32 cellular contexts compared by ENCODE assay signal in the genomic region with DNA sequence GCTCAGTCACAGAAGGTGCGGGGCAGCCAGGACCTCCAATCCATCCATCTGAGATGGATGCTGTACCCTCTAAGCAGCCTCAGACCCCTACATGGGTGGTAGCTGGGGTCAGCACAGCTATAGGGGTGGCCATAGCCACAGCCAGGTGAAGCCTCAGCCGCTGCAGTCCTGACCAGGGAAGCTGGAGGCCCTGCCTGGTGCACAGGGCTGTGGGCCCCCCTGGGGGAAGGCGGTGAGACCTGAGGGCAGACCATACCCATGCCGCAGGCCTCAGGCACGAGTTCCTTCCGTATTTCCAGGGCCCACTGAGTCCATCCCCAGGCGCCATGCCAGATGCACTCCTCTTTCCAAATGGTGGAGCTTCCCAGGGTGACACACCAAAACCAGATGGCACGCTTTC.
"Had no signal": no experiment of that assay in that cellular context is flagged by ENCODE, and none has a peak within 500 bp of the region (broad histone marks: within the 10 kb centered on the region; RNA-seq: fewer than 3 reads in every experiment).

No MANE protein-coding gene starts in this region.

- DNase-seq: activated CD4-positive, alpha-beta memory T cell treated with anti-CD3 and anti-CD28 coated beads, Interleukin-2, amount 10 ng/mL, durations not matched to agents 7 days and 5 days; activated CD4-positive, alpha-beta T cell treated with anti-CD3 and anti-CD28 coated beads for 1 hour; activated CD4-positive, alpha-beta T cell treated with anti-CD3 and anti-CD28 coated beads for 48 hours; activated CD4-positive, CD25-positive, alpha-beta regulatory T cell; activated CD8-positive, alpha-beta memory T cell treated with anti-CD3 and anti-CD28 coated beads for 24 hours; activated CD8-positive, alpha-beta memory T cell treated with anti-CD3 and anti-CD28 coated beads, Interleukin-2, amount 10 ng/mL, durations not matched to agents 7 days and 5 days; activated CD8-positive, alpha-beta memory T cell treated with anti-CD3 and anti-CD28 coated beads, Interleukin-2, amount 50 U/mL, for 48 hours; activated gamma-delta T cell; activated naive CD4-positive, alpha-beta T cell treated with anti-CD3 and anti-CD28 coated beads for 36 hours; activated naive CD8-positive, alpha-beta T cell treated with anti-CD3 and anti-CD28 coated beads, Interleukin-2, amount 50 U/mL, for 24 hours; activated T-cell treated with anti-CD3 and anti-CD28 coated beads, Interleukin-2, amount 50 U/mL, for 1 hour; anterior cingulate cortex; brain microvascular endothelial cell; NCI-H1092 treated with DMSO at 0.1 percent for 48 hours; NCI-H1417; NCI-H146; NCI-H187; NCI-H2029 treated with DMSO at 0.1 percent for 48 hours; NCI-H2107; NCI-H226; NCI-H446 treated with DMSO at 0.1 percent for 48 hours; NCI-H524; NCI-H69; SHP77; SJCRH30; T1000; WERI-Rb-1 had no signal

- H3K4me1 ChIP-seq: SJCRH30 had no signal

- H3K36me3 ChIP-seq: brain microvascular endothelial cell, SJCRH30, WERI-Rb-1 had no signal

- H3K4me3 Mint-ChIP-seq: activated CD4-positive, alpha-beta memory T cell treated with anti-CD3 and anti-CD28 coated beads, Interleukin-2, amount 10 ng/mL, durations not matched to agents 7 days and 5 days; activated CD8-positive, alpha-beta memory T cell treated with anti-CD3 and anti-CD28 coated beads, Interleukin-2, amount 10 ng/mL, durations not matched to agents 7 days and 5 days; activated naive CD4-positive, alpha-beta T cell treated with anti-CD3 and anti-CD28 coated beads for 36 hours; activated naive CD8-positive, alpha-beta T cell; activated naive CD8-positive, alpha-beta T cell treated with anti-CD3 and anti-CD28 coated beads, Interleukin-2, amount 50 U/mL, for 24 hours had no signal

- H3K4me3 ChIP-seq: K562, SJCRH30, SK-N-MC had no signal

- H3K27me3 Mint-ChIP-seq: activated naive CD8-positive, alpha-beta T cell; activated naive CD8-positive, alpha-beta T cell treated with anti-CD3 and anti-CD28 coated beads, Interleukin-2, amount 50 U/mL, for 24 hours had no signal

- ATAC-seq: activated CD8-positive, alpha-beta memory T cell treated with anti-CD3 and anti-CD28 coated beads, Interleukin-2, amount 10 ng/mL, durations not matched to agents 7 days and 5 days; activated naive CD8-positive, alpha-beta T cell treated with anti-CD3 and anti-CD28 coated beads, Interleukin-2, amount 50 U/mL, for 24 hours; K562; Panc1 had no signal

- H3K36me3 Mint-ChIP-seq: activated naive CD8-positive, alpha-beta T cell had no signal

- H3K27ac Mint-ChIP-seq: activated CD4-positive, alpha-beta memory T cell treated with anti-CD3 and anti-CD28 coated beads, Interleukin-2, amount 10 ng/mL, durations not matched to agents 7 days and 5 days; activated CD8-positive, alpha-beta memory T cell treated with anti-CD3 and anti-CD28 coated beads, Interleukin-2, amount 10 ng/mL, durations not matched to agents 7 days and 5 days; activated naive CD4-positive, alpha-beta T cell treated with anti-CD3 and anti-CD28 coated beads for 36 hours; activated naive CD8-positive, alpha-beta T cell; activated naive CD8-positive, alpha-beta T cell treated with anti-CD3 and anti-CD28 coated beads, Interleukin-2, amount 50 U/mL, for 24 hours; activated T-helper 2 cell treated with anti-CD3 and anti-CD28 coated beads, Interferon-gamma antibody, Interleukin-2, Interleukin-4, amounts not matched to agents 10 μg/mL and 5 μg/mL and 100 μg/mL, durations not matched to agents 14 hours and 24 hours and 36 hours had no signal

- H3K27ac ChIP-seq: brain microvascular endothelial cell, SJCRH30, SK-N-MC, WERI-Rb-1 had no signal

- H3K9me3 Mint-ChIP-seq: activated CD4-positive, alpha-beta memory T cell treated with anti-CD3 and anti-CD28 coated beads, Interleukin-2, amount 10 ng/mL, durations not matched to agents 7 days and 5 days; activated naive CD8-positive, alpha-beta T cell treated with anti-CD3 and anti-CD28 coated beads, Interleukin-2, amount 50 U/mL, for 24 hours; activated T-helper 2 cell treated with anti-CD3 and anti-CD28 coated beads, Interferon-gamma antibody, Interleukin-2, Interleukin-4, amounts not matched to agents 10 μg/mL and 5 μg/mL and 100 μg/mL, durations not matched to agents 14 hours and 24 hours and 36 hours had no signal

- H3K9me3 ChIP-seq: SJCRH30 had no signal

- H3K27me3 ChIP-seq: brain microvascular endothelial cell had no signal
